In the genomic region with DNA sequence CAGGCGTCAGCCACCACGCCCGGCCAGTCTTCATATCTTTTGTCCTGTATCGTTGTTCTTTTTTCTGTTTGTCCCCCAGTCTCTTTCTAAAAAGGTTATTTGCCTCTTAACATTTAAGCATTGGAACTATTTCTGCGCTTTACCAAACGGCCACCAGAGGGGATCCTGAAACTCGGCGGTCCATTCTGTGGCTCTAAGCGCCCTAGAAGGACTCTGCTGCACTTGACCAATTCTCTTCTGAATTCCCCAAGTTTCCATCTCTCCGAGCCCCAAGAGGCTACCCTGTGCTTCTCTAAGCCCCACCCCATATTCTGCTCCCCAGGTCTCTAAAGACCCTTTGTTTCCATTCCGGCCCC, we compare ENCODE assay signal across 9 cellular contexts. TPM values are rescaled to one million over a fixed set of nuclear protein-coding genes. Genes with fewer than 3 reads are reported as not detected.
A peak's percentile ranks its signal among the peaks of the same experiment; 100 is the strongest.
DNase-seq lines count a peak whose midpoint lies in the region; ATAC-seq and TF ChIP-seq lines count a peak whose summit lies in the region.
"Had no signal": no experiment of that assay in that cellular context is flagged by ENCODE, and none has a peak within 500 bp of the region (broad histone marks: within the 10 kb centered on the region; RNA-seq: fewer than 3 reads in every experiment).

No MANE protein-coding gene starts in this region.

- H2BK15ac ChIP-seq in mesenchymal stem cell (ENCODE audit: low read depth, poor library complexity, severe bottlenecking) = no peak overlapping the region

- in situ Hi-C loops in astrocyte of the spinal cord (cut with HindIII; ENCODE audit: low sequenced_read_pairs) = no loop called here

- ATAC-seq in HG03159 (IDR thresholded peaks at IDR 0.05; ENCODE audit: unreplicated experiment) (peak; percentile 51), HG02610 (IDR thresholded peaks at IDR 0.05; ENCODE audit: unreplicated experiment) (no peak), HG03025 (IDR thresholded peaks at IDR 0.05; ENCODE audit: low FRiP score, unreplicated experiment) (no peak)

- TF ChIP-seq CTCF in astrocyte of the spinal cord (IDR thresholded peaks at IDR 0.05; ENCODE audit: low read depth, low read length) = peak; percentile 34

- no peak overlapping the region for H2BK12ac ChIP-seq in mesenchymal stem cell (ENCODE audit: low read length in 2 of 2)

- no peak overlapping the region for H3K4ac ChIP-seq in mesenchymal stem cell (ENCODE audit: low read depth in 1 of 2, low read length in 2 of 2)

- H3K36me3 ChIP-seq in mesenchymal stem cell (ENCODE audit: control insufficient read depth in 1 of 2, insufficient read depth in 2 of 2, low read depth in 1 of 2, low read length in 2 of 2) = no peaks in the 10 kb centered on the region

- no peak overlapping the region for H3K27ac ChIP-seq in mesenchymal stem cell (ENCODE audit: low read length, poor library complexity, severe bottlenecking)

- no peak overlapping the region for H3K4me2 ChIP-seq in mesenchymal stem cell (ENCODE audit: low read length, poor library complexity, severe bottlenecking)

- peaks cover 2% of the 10 kb centered on the region for H3K4me1 ChIP-seq in mesenchymal stem cell (ENCODE audit: control insufficient read depth, insufficient read depth, low read depth, low read length)

- H3K4me3 ChIP-seq in astrocyte of the spinal cord (ENCODE audit: low read depth, low read length) (no peak overlapping the region), mesenchymal stem cell (ENCODE audit: insufficient read depth in 1 of 2, low read depth in 1 of 2, low read length in 2 of 2) (no peak overlapping the region)

- no peak overlapping the region for H2AFZ ChIP-seq in mesenchymal stem cell (ENCODE audit: low read depth, low read length)

- 16% methylated on average over 11 of the region's 11 CpGs for WGBS in mesenchymal stem cell

- H3K9ac ChIP-seq in mesenchymal stem cell (ENCODE audit: low read length) = no peak overlapping the region

- no peak overlapping the region for H4K8ac ChIP-seq in mesenchymal stem cell (ENCODE audit: low read length)

- no peak overlapping the region for H3K23ac ChIP-seq in mesenchymal stem cell (ENCODE audit: low read length in 2 of 2)

- no peak overlapping the region for H3K18ac ChIP-seq in mesenchymal stem cell (ENCODE audit: low read depth in 1 of 2, low read length in 2 of 2)

- H4K91ac ChIP-seq in mesenchymal stem cell (ENCODE audit: low read length) = no peak overlapping the region

- no peaks in the 10 kb centered on the region for H3K79me1 ChIP-seq in mesenchymal stem cell (replicated peaks; ENCODE audit: low read length, poor library complexity, severe bottlenecking)

- H3K14ac ChIP-seq in mesenchymal stem cell (ENCODE audit: low read length in 2 of 2) = no peak overlapping the region

- H3K27me3 ChIP-seq in mesenchymal stem cell (ENCODE audit: control insufficient read depth in 1 of 2, insufficient read depth in 1 of 2, low read length in 2 of 2) = peaks cover 24 to 29% of the 10 kb centered on the region in 2 experiments

- no peak overlapping the region for H2BK5ac ChIP-seq in mesenchymal stem cell (ENCODE audit: low read depth, low read length, poor library complexity, severe bottlenecking)

- H2BK120ac ChIP-seq in mesenchymal stem cell (ENCODE audit: low read depth, low read length) = no peak overlapping the region

- H2AK5ac ChIP-seq in mesenchymal stem cell (ENCODE audit: low read length, severe bottlenecking) = no peak overlapping the region

- DNase-seq in COLO668 (lab: John Stamatoyannopoulos, UW; ENCODE audit: unreplicated experiment) (peak; percentile 12), astrocyte of the spinal cord (ENCODE audit: low read depth, low spot score) (peak; percentile 2), mesenchymal stem cell (peak; percentile 36), NCI-H2196 treated with DMSO at 0.1 percent for 48 hours (lab: John Stamatoyannopoulos, UW; ENCODE audit: unreplicated experiment) (no peak), mucosa of gallbladder (ENCODE audit: low spot score) (no peak)

- no peaks in the 10 kb centered on the region for H3K9me3 ChIP-seq in mesenchymal stem cell (ENCODE audit: control insufficient read depth, low read length)

RNA-seq across cellular contexts. Expression of a gene that starts 33.1 kb away (rescaled TPM):
- not detected for polyA plus RNA-seq in mesenchymal stem cell (2013, experiment 1 of 2)
- not detected for polyA plus RNA-seq in mesenchymal stem cell (2013, experiment 2 of 2)
- 0.66 TPM for total RNA-seq in mucosa of gallbladder
- total RNA-seq: NCI-H460 had no signal

Comparison
In these comparisons a context has a peak if more than half of its experiments do, and no peak if none do; other contexts are left out.
1. DNase-seq: peak in COLO668 (single experiment), astrocyte of the spinal cord (single experiment) and mesenchymal stem cell (single experiment); none in NCI-H2196 treated with DMSO at 0.1 percent for 48 hours (single experiment) and mucosa of gallbladder (single experiment).